31 cellular contexts compared by ENCODE assay signal in the genomic region with DNA sequence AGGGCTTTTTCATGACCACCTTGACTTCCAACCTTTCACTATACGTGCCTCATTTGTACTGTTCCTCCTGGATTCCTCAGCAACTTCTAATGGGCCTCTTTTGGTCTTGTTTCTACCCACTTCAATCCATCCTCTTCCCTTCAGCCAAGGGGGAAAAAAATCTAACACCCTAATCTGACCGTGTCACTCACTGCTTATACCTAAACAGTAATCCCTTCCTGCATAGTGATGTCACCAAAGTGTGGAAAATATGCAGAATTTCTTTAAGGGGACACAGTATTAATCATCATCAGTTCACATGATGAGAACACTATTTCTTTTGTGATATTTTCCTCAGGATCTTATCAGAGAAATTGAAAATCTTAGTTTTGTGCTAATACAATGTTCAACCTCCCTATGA.
DNase-seq lines count a peak whose midpoint lies in the region; ATAC-seq, FAIRE-seq and TF ChIP-seq lines count a peak whose summit lies in the region.
"Had no signal": no experiment of that assay in that cellular context is flagged by ENCODE, and none has a peak within 500 bp of the region (broad histone marks: within the 10 kb centered on the region; RNA-seq: fewer than 3 reads in every experiment).

No MANE protein-coding gene starts in this region.

- no peak overlapping the region for H3K9ac ChIP-seq in HepG2 (ENCODE audit: insufficient read depth, low read depth, low read length)
- H3K9ac ChIP-seq: KMS-11 had no signal

- WGBS in HepG2 (ENCODE audit: low lambda C conversion rate) = 1% methylated on average over 2 of the region's 2 CpGs
- WGBS in right lobe of liver (ENCODE audit: insufficient coverage, low coverage, low lambda C conversion rate, missing lambda C conversion rate) = 56% methylated on average over 2 of the region's 2 CpGs

- TF ChIP-seq CTCF in HepG2 (CRISPR knock-in tag; IDR thresholded peaks at IDR 0.05) (no peak), right lobe of liver (IDR thresholded peaks at IDR 0.05) (no peak), chondrocyte (IDR thresholded peaks at IDR 0.05) (no peak), WERI-Rb-1 (IDR thresholded peaks at IDR 0.05; ENCODE audit: low read depth, low read length) (no peak)

- no peak for FAIRE-seq in HepG2 (lab: Jason Lieb, UNC)
- FAIRE-seq: GM12878 had no signal

- peaks cover 28% of the 10 kb centered on the region for H3K4me1 Mint-ChIP-seq in activated CD4-positive, alpha-beta T cell treated with anti-CD3 and anti-CD28 coated beads, Interleukin-2, amount 10 ng/mL, durations not matched to agents 24 days and 14 days
- peaks cover 26% of the 10 kb centered on the region for H3K4me1 Mint-ChIP-seq in chondrocyte (ENCODE audit: low read depth)
- H3K4me1 Mint-ChIP-seq: CD14-positive monocyte; CD8-positive, alpha-beta memory T cell; IgD-negative memory B cell had no signal

- no peaks in the 10 kb centered on the region for H4K20me1 ChIP-seq in HepG2 (ENCODE audit: insufficient read depth, low read length)

- intact Hi-C loops in activated CD4-positive, alpha-beta T cell treated with anti-CD3 and anti-CD28 coated beads, Interleukin-2, amount 10 ng/mL, durations not matched to agents 24 days and 14 days (cut with micrococcal nuclease) = loop anchor here (2.0 to 5.0 kb wide), 2 partner anchors 114 to 153 kb away; a partner anchor contains a TSS
- intact Hi-C loops in HepG2 (cut with micrococcal nuclease; ENCODE audit: unreplicated experiment) (no loop called here), right lobe of liver (cut with DNase I) (no loop called here), left colon (cut with DNase I, micrococcal nuclease) (no loop called here)

- H3K27me3 ChIP-seq in HepG2 (ENCODE audit: control insufficient read depth in 1 of 2, insufficient read depth in 2 of 2, low read length in 2 of 2) (no peaks in the 10 kb centered on the region), right lobe of liver (no peaks in the 10 kb centered on the region), WERI-Rb-1 (ENCODE audit: insufficient read depth, low read depth, severe bottlenecking) (peaks cover 37% of the 10 kb centered on the region)

- no peaks in the 10 kb centered on the region for H3K79me2 ChIP-seq in HepG2 (ENCODE audit: insufficient read depth, low read length)

- no peak for DNase-seq in activated CD4-positive, alpha-beta T cell treated with anti-CD3 and anti-CD28 coated beads, Interleukin-2, amount 10 ng/mL, durations not matched to agents 24 days and 14 days
- no peak for DNase-seq in activated CD4-positive, alpha-beta T cell treated with anti-CD3 and anti-CD28 coated beads for 48 hours
- DNase-seq in HepG2 (ENCODE audit: low spot score) (no peak), right lobe of liver (no peak), chondrocyte (ENCODE audit: low spot score) (no peak), left colon (no peak), WERI-Rb-1 (no peak)
- DNase-seq: 8988T; ACHN; BE2C; CD8-positive, alpha-beta memory T cell; DMS 273 treated with DMSO at 0.1 percent for 48 hours; DMS79; EL; GDM1; GOT3; HFFc6; NCI-H1048; NCI-H1417; NCI-H1694; NCI-H2029 treated with DMSO at 0.1 percent for 48 hours; NCI-H2227 treated with DMSO at 0.1 percent for 48 hours; NCI-H526 treated with DMSO at 0.1 percent for 48 hours; PC-9 had no signal

- TF ChIP-seq EP300 in HepG2 (IDR thresholded peaks at IDR 0.05; ENCODE audit: low read depth in 2 of 2, low read length in 2 of 2) (no peak), HepG2 (CRISPR knock-in tag; IDR thresholded peaks at IDR 0.05; ENCODE audit: borderline replicate concordance) (no peak)

- no peak overlapping the region for H3K4me3 ChIP-seq in HepG2 (replicated peaks in 1 of 3; ENCODE audit: insufficient read depth in 1 of 3, low read depth in 2 of 3, low read length in 3 of 3)
- H3K4me3 ChIP-seq in right lobe of liver = no peak overlapping the region
- no peak overlapping the region for H3K4me3 ChIP-seq in WERI-Rb-1 (ENCODE audit: low read depth, low read length)
- H3K4me3 ChIP-seq: GM12878, HAP-1, PC-9 had no signal

- CTCF ChIA-PET in HepG2 (lab: Yijun Ruan, JAX; ENCODE audit: low intra/inter-chr PET ratio, low total read pairs) = no interaction called here

- H3K27ac ChIP-seq in HepG2 (ENCODE audit: extremely low read length, insufficient read depth, low read length) (no peak overlapping the region), right lobe of liver (no peak overlapping the region), WERI-Rb-1 (no peak overlapping the region)
- H3K27ac ChIP-seq: KMS-11, PC-9 had no signal

- no peaks in the 10 kb centered on the region for H3K36me3 ChIP-seq in HepG2 (replicated peaks in 1 of 2; ENCODE audit: control insufficient read depth in 1 of 2, insufficient read depth in 2 of 2, low read length in 2 of 2)
- H3K36me3 ChIP-seq in right lobe of liver = no peaks in the 10 kb centered on the region
- no peaks in the 10 kb centered on the region for H3K36me3 ChIP-seq in WERI-Rb-1
- H3K36me3 ChIP-seq: BE2C, HAP-1 had no signal

- no peaks in the 10 kb centered on the region for H3K4me1 ChIP-seq in HepG2 (ENCODE audit: insufficient read depth, low read length)
- H3K4me1 ChIP-seq in right lobe of liver = no peaks in the 10 kb centered on the region
- H3K4me1 ChIP-seq: BE2C, HAP-1 had no signal

- H3K4me2 ChIP-seq in HepG2 (ENCODE audit: low read depth, low read length) = no peak overlapping the region
- H3K4me2 ChIP-seq: KMS-11, PC-9 had no signal

- H3K9me3 ChIP-seq in HepG2 (ENCODE audit: low read length) (no peaks in the 10 kb centered on the region), right lobe of liver (no peaks in the 10 kb centered on the region), WERI-Rb-1 (ENCODE audit: severe bottlenecking) (no peaks in the 10 kb centered on the region)
- H3K9me3 ChIP-seq: BE2C, HAP-1 had no signal

- BruUV-seq in HepG2 (replicated peaks; lab: Mats Ljungman, UMichigan) = no TSS peak

- H3K27me3 Mint-ChIP-seq in activated CD4-positive, alpha-beta T cell treated with anti-CD3 and anti-CD28 coated beads, Interleukin-2, amount 10 ng/mL, durations not matched to agents 24 days and 14 days = no peaks in the 10 kb centered on the region
- no peaks in the 10 kb centered on the region for H3K27me3 Mint-ChIP-seq in chondrocyte (ENCODE audit: low read depth)

- H3K9me3 Mint-ChIP-seq in activated CD4-positive, alpha-beta T cell treated with anti-CD3 and anti-CD28 coated beads, Interleukin-2, amount 10 ng/mL, durations not matched to agents 24 days and 14 days = peaks cover 4% of the 10 kb centered on the region
- no peaks in the 10 kb centered on the region for H3K9me3 Mint-ChIP-seq in chondrocyte (ENCODE audit: low read depth)
- H3K9me3 Mint-ChIP-seq: CD14-positive monocyte; CD8-positive, alpha-beta memory T cell; HFFc6; IgD-negative memory B cell had no signal

- ATAC-seq in HepG2 (no peak), right lobe of liver (no peak), HG03342 (IDR thresholded peaks at IDR 0.05; ENCODE audit: unreplicated experiment) (no peak), left colon (no peak)
- ATAC-seq: GM12878, Right ventricle myocardium inferior had no signal

- no peak for TF ChIP-seq RAD21 in HepG2 (CRISPR knock-in tag; IDR thresholded peaks at IDR 0.05)

- peak overlapping the region; percentile 10 for H3K4me3 Mint-ChIP-seq in activated CD4-positive, alpha-beta T cell treated with anti-CD3 and anti-CD28 coated beads, Interleukin-2, amount 10 ng/mL, durations not matched to agents 24 days and 14 days
- H3K4me3 Mint-ChIP-seq in chondrocyte (ENCODE audit: unreplicated experiment) = no peak overlapping the region
- H3K4me3 Mint-ChIP-seq: CD14-positive monocyte; CD8-positive, alpha-beta memory T cell; HFFc6; IgD-negative memory B cell had no signal

- H2AFZ ChIP-seq in HepG2 (ENCODE audit: low read length) = no peak overlapping the region
- H2AFZ ChIP-seq: PC-9 had no signal

- in situ Hi-C loops in HepG2 (cut with HindIII; ENCODE audit: extremely low pct_ligation_motif_present, low pct_unique_long_range_greater_than_20kb) = no loop called here

- no peaks in the 10 kb centered on the region for H3K36me3 Mint-ChIP-seq in activated CD4-positive, alpha-beta T cell treated with anti-CD3 and anti-CD28 coated beads, Interleukin-2, amount 10 ng/mL, durations not matched to agents 24 days and 14 days (ENCODE audit: low read depth)
- no peaks in the 10 kb centered on the region for H3K36me3 Mint-ChIP-seq in chondrocyte (ENCODE audit: low read depth)
- H3K36me3 Mint-ChIP-seq: CD14-positive monocyte; CD8-positive, alpha-beta memory T cell; IgD-negative memory B cell had no signal

- H3K27ac Mint-ChIP-seq in activated CD4-positive, alpha-beta T cell treated with anti-CD3 and anti-CD28 coated beads, Interleukin-2, amount 10 ng/mL, durations not matched to agents 24 days and 14 days = peak overlapping the region; percentile 89
- peak overlapping the region; percentile 11 for H3K27ac Mint-ChIP-seq in chondrocyte (ENCODE audit: unreplicated experiment)
- H3K27ac Mint-ChIP-seq: CD14-positive monocyte; CD8-positive, alpha-beta memory T cell; HFFc6; IgD-negative memory B cell had no signal

- POLR2A ChIA-PET in HepG2 (lab: Yijun Ruan, JAX) = no interaction called here

- TF ChIP-seq POLR2A in HepG2 (IDR thresholded peaks at IDR 0.05; ENCODE audit: insufficient read depth in 1 of 2, low read depth in 2 of 2, low read length in 2 of 2) (no peak), right lobe of liver (IDR thresholded peaks at IDR 0.05) (no peak)

TF ChIP-seq in HepG2, 621 proteins besides CTCF, POLR2A, EP300 and RAD21:
- TF ChIP-seq ATF7 (IDR thresholded peaks at IDR 0.05) (peak; percentile 62), ATF7 (CRISPR knock-in tag; IDR thresholded peaks at IDR 0.05) (no peak), ZNF12 (CRISPR knock-in tag; IDR thresholded peaks at IDR 0.05) (no peak), CREB1 (IDR thresholded peaks at IDR 0.05) (peak; percentile 76), CREB1 (CRISPR knock-in tag; IDR thresholded peaks at IDR 0.05) (no peak), ZNF468 (CRISPR knock-in tag; IDR thresholded peaks at IDR 0.05) (no peak), ARNT2 (CRISPR knock-in tag; IDR thresholded peaks at IDR 0.05; ENCODE audit: low read depth) (no peak), CREM (IDR thresholded peaks at IDR 0.05) (no peak), CREM (CRISPR knock-in tag; IDR thresholded peaks at IDR 0.05) (no peak), SRSF4 (IDR thresholded peaks at IDR 0.05; ENCODE audit: low read depth, low read length, poor library complexity, severe bottlenecking) (no peak)
TF ChIP-seq in HepG2: peak in this region for 2.
